In the genomic region with DNA sequence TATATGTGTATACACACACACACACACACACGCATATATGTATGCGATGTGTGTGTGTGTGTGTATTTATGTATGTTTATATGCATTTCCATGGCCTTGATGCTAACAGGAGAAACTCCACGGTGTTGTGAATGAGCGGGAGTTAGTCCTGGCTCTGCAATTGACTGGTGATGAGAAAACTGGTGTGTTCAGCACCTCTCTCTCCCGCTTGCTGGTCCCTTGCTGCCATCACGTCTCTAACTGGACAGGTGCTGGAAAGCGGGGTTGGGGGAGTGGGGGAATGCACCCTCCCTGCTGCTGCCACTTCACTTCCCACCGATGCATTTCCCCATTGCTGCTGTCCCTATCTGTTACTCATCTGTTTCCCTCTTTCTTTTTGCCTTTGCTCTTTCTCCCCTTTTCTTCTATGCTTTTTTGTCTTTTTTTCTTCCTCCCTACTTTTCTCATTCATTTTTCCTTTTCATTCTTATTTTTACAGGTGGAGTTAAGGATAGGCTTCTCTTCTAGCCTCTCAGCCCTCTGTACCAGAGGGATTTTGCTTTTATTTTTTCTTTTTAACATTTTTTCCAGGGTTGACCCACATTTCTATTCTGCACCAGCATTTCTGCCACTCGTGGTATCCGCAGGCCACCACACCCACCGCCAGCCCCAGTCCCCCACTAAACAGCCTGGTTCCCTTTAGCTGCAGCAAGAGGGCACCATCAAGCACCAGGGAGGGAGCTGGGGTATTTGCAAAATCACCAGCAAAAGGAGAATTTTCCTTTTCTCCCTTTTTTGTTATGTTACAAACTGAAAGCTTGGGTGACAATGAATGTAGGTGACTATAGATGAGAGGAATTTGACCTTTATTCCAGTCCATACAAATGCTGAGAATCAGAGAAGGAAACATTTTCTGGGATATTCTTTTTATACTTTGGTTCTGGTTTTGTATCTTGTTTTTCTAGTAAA, we compare ENCODE assay signal across 11 cellular contexts.
DNase-seq lines count a peak whose midpoint lies in the region; ATAC-seq and TF ChIP-seq lines count a peak whose summit lies in the region.
"Had no signal": no experiment of that assay in that cellular context is flagged by ENCODE, and none has a peak within 500 bp of the region (broad histone marks: within the 10 kb centered on the region; RNA-seq: fewer than 3 reads in every experiment).

No MANE protein-coding gene starts in this region.

- no peak overlapping the region; the same call in 2 of the 3 replicates for H3K4me3 Mint-ChIP-seq in GM23338

- H3K27me3 ChIP-seq in GM23338 (ENCODE audit: insufficient read depth) (no peaks in the 10 kb centered on the region), adipocyte (replicated peaks; ENCODE audit: control insufficient read depth, insufficient read depth, low read length) (no peaks in the 10 kb centered on the region), smooth muscle cell (ENCODE audit: low read depth) (no peaks in the 10 kb centered on the region)

- no peaks in the 10 kb centered on the region for H3K79me2 ChIP-seq in GM23338 (replicated peaks; ENCODE audit: insufficient read depth)
- peaks cover 64% of the 10 kb centered on the region for H3K79me2 ChIP-seq in smooth muscle cell (ENCODE audit: low read depth)

- H3K9me2 ChIP-seq in GM23338 (ENCODE audit: insufficient read depth): no peaks in the 10 kb centered on the region

- H3K9me3 ChIP-seq in adipocyte (ENCODE audit: control insufficient read depth, low read length) (no peaks in the 10 kb centered on the region), smooth muscle cell (replicated peaks; ENCODE audit: low read depth) (no peaks in the 10 kb centered on the region)

- H3K4me1 ChIP-seq in GM23338 (ENCODE audit: insufficient read depth) (peaks cover 69% of the 10 kb centered on the region), adipocyte (ENCODE audit: control insufficient read depth, insufficient read depth, low read length) (peaks cover 45% of the 10 kb centered on the region), smooth muscle cell (ENCODE audit: low read depth) (peaks cover 31% of the 10 kb centered on the region)

- ATAC-seq in GM23338 (peak; percentile 53), left ventricle myocardium superior (peak; percentile 12), GM21360 (IDR thresholded peaks at IDR 0.05; ENCODE audit: unreplicated experiment) (no peak), GM18505 (IDR thresholded peaks at IDR 0.05; ENCODE audit: unreplicated experiment) (no peak)

- no peaks in the 10 kb centered on the region; the same call in 1 of the 3 replicates for H3K36me3 Mint-ChIP-seq in GM23338 (ENCODE audit: low read depth)

- H3K9me3 Mint-ChIP-seq in GM23338: no peaks in the 10 kb centered on the region

- H3K4me3 ChIP-seq in GM23338: no peak overlapping the region
- H3K4me3 ChIP-seq in adipocyte (ENCODE audit: low read length): peak overlapping the region; percentile 43
- no peak overlapping the region for H3K4me3 ChIP-seq in smooth muscle cell

- peak overlapping the region; percentile 37 for H3K27ac Mint-ChIP-seq in GM23338

- no peak for TF ChIP-seq POLR2A in GM18505 (IDR thresholded peaks at IDR 0.05; ENCODE audit: borderline replicate concordance, extremely low read depth, insufficient read depth, insufficient read length)

- H3K36me3 ChIP-seq in GM23338 (ENCODE audit: insufficient read depth) (no peaks in the 10 kb centered on the region), adipocyte (ENCODE audit: control insufficient read depth, insufficient read depth, low read length, severe bottlenecking) (no peaks in the 10 kb centered on the region), smooth muscle cell (ENCODE audit: low read depth) (peaks cover 5% of the 10 kb centered on the region)

- intact Hi-C loops in left ventricle myocardium superior (cut with micrococcal nuclease): no loop called here

- H4K20me1 ChIP-seq in GM23338 (replicated peaks; ENCODE audit: insufficient read depth) (no peaks in the 10 kb centered on the region; the same call in 1 of the 2 replicates), smooth muscle cell (ENCODE audit: low read depth) (peaks cover 42% of the 10 kb centered on the region)

- H3K9ac ChIP-seq in adipocyte (ENCODE audit: low read length) (peak overlapping the region; percentile 50), smooth muscle cell (ENCODE audit: low read depth) (peak overlapping the region; percentile 3)
- H3K9ac ChIP-seq: KMS-11 had no signal

- H2AFZ ChIP-seq in GM23338 (no peak overlapping the region), smooth muscle cell (ENCODE audit: low read depth) (no peak overlapping the region)

- H3F3A ChIP-seq in GM23338 (replicated peaks; ENCODE audit: low read depth): 0 out of 2 replicates have a peak, but pooled peaks cover 3% of the 10 kb centered on the region
- peaks cover 8% of the 10 kb centered on the region for H3F3A ChIP-seq in smooth muscle cell (ENCODE audit: low read depth)

- DNase-seq in GM23338 (ENCODE audit: low spot score) (peak; percentile 52), adipocyte (ENCODE audit: low read depth) (peak; percentile 28), left ventricle myocardium superior (no peak), smooth muscle cell (lab: John Stamatoyannopoulos, UW; ENCODE audit: unreplicated experiment) (no peak), OCI-M2 (lab: John Stamatoyannopoulos, UW; ENCODE audit: unreplicated experiment) (no peak)
- no peak for DNase-seq in activated CD4-positive, CD25-positive, alpha-beta regulatory T cell treated with anti-CD3 and anti-CD28 coated beads, Interleukin-2, amount 50 U/mL, for 72 hours
- DNase-seq: activated naive CD4-positive, alpha-beta T cell; stimulated activated CD4-positive, alpha-beta T cell treated with anti-CD3 and anti-CD28 coated beads, Interleukin-4, amount 100 ng/mL, for 4 hours had no signal

- peaks cover 11% of the 10 kb centered on the region for H3K27me3 Mint-ChIP-seq in GM23338 (ENCODE audit: insufficient read depth, low read depth, poor library complexity)

- WGBS in smooth muscle cell (ENCODE audit: low lambda C conversion rate): 78% methylated on average over 11 of the region's 11 CpGs

- H3K27ac ChIP-seq in GM23338 (ENCODE audit: low read depth) (0 out of 2 replicates have a peak overlapping the region, but pooled peaks have one; percentile 0), smooth muscle cell (ENCODE audit: low read depth) (peak overlapping the region; percentile 70)
- H3K27ac ChIP-seq: KMS-11 had no signal

- peak overlapping the region; percentile 4 for H3K4me2 ChIP-seq in GM23338
- H3K4me2 ChIP-seq in smooth muscle cell: peak overlapping the region; percentile 33
- H3K4me2 ChIP-seq: KMS-11 had no signal

- TF ChIP-seq CTCF in GM23338 (conservative IDR thresholded peaks at IDR 0.05; ENCODE audit: low read depth in 2 of 2) (peak; percentile 52 to 71), smooth muscle cell (IDR thresholded peaks at IDR 0.05; ENCODE audit: borderline replicate concordance, insufficient read depth, poor library complexity, severe bottlenecking) (no peak)

- H3K4me1 Mint-ChIP-seq in GM23338: peaks cover 68% of the 10 kb centered on the region

TF ChIP-seq in GM23338, 12 proteins besides CTCF, POLR2A, EP300 and RAD21 (continues in another document):
- no peak for TF ChIP-seq ZNF114 (CRISPR knock-in tag; IDR thresholded peaks at IDR 0.05)
- TF ChIP-seq, protein P1, sequence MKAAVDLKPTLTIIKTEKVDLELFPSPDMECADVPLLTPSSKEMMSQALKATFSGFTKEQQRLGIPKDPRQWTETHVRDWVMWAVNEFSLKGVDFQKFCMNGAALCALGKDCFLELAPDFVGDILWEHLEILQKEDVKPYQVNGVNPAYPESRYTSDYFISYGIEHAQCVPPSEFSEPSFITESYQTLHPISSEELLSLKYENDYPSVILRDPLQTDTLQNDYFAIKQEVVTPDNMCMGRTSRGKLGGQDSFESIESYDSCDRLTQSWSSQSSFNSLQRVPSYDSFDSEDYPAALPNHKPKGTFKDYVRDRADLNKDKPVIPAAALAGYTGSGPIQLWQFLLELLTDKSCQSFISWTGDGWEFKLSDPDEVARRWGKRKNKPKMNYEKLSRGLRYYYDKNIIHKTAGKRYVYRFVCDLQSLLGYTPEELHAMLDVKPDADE (IDR thresholded peaks at IDR 0.05): no peak

Comparison
In these comparisons a context has a peak if more than half of its experiments do, and no peak if none do; other contexts are left out.
1. ATAC-seq: peak in GM23338 (single experiment) and left ventricle myocardium superior (single experiment); none in GM21360 (single experiment) and GM18505 (single experiment).
2. DNase-seq: peak in GM23338 (single experiment) and adipocyte (single experiment); none in left ventricle myocardium superior (single experiment), smooth muscle cell (single experiment), OCI-M2 (single experiment) and activated CD4-positive, CD25-positive, alpha-beta regulatory T cell treated with anti-CD3 and anti-CD28 coated beads, Interleukin-2, amount 50 U/mL, for 72 hours (single experiment).